31 cellular contexts compared by ENCODE assay signal in genomic region chr19:35619290-35619923, GRCh38. TPM values are rescaled to one million over a fixed set of nuclear protein-coding genes. Genes with fewer than 3 reads are reported as not detected.
"Had no signal": no experiment of that assay in that cellular context is flagged by ENCODE, and none has a peak within 500 bp of the region (broad histone marks: within the 10 kb centered on the region; RNA-seq: fewer than 3 reads in every experiment).

No MANE protein-coding gene starts in this region.

- H3K4me3 ChIP-seq: stomach, suprapubic skin, testis, thoracic aorta, thyroid gland, tibial artery, tibial nerve, transverse colon, upper lobe of left lung, upper lobe of right lung, uterus, vagina had no signal

- H3K4me1 Mint-ChIP-seq: stimulated activated memory B cell treated with anti-CD40 and anti-IgM and Interleukin-4, amounts not matched to agents 10 μg/mL and 1 μg/mL and 100 μg/mL, for 72 hours; stimulated activated naive CD8-positive, alpha-beta T cell treated with anti-CD3 and anti-CD28 coated beads, Interleukin-15, amount 100 ng/mL, for 72 hours had no signal

- ATAC-seq: stimulated activated memory B cell treated with anti-CD40 and anti-IgM and Interleukin-4, amounts not matched to agents 10 μg/mL and 1 μg/mL and 100 μg/mL, for 72 hours; stimulated activated naive B cell treated with anti-CD40 and anti-IgM and Interleukin-4, amounts not matched to agents 10 μg/mL and 1 μg/mL and 100 μg/mL, for 72 hours; stimulated activated naive CD8-positive, alpha-beta T cell treated with anti-CD3 and anti-CD28 coated beads, Interleukin-15, amount 100 ng/mL, for 72 hours; stimulated activated naive CD8-positive, alpha-beta T cell treated with anti-CD3 and anti-CD28 coated beads, Interleukin-15, Interleukin-2, amounts not matched to agents 100 U/mL and 50 U/mL, for 24 hours; upper lobe of right lung had no signal

- H3K27ac ChIP-seq: stomach, suprapubic skin, testis, thoracic aorta, thyroid gland, tibial artery, tibial nerve, transverse colon, upper lobe of left lung, upper lobe of right lung, uterus, vagina had no signal

- H3K9me3 ChIP-seq: stomach, suprapubic skin, testis, thoracic aorta, thyroid gland, tibial artery, tibial nerve, transverse colon, upper lobe of left lung, upper lobe of right lung, uterus, vagina had no signal

- H3K27ac Mint-ChIP-seq: stimulated activated memory B cell treated with anti-CD40 and anti-IgM and Interleukin-4, amounts not matched to agents 10 μg/mL and 1 μg/mL and 100 μg/mL, for 72 hours; stimulated activated naive B cell treated with anti-CD40 and anti-IgM and Interleukin-4, amounts not matched to agents 10 μg/mL and 1 μg/mL and 100 μg/mL, for 72 hours; stimulated activated naive CD8-positive, alpha-beta T cell treated with anti-CD3 and anti-CD28 coated beads, Interleukin-15, amount 100 ng/mL, for 72 hours; stimulated activated naive CD8-positive, alpha-beta T cell treated with anti-CD3 and anti-CD28 coated beads, Interleukin-15, Interleukin-2, amounts not matched to agents 100 ng/mL and 50 ng/mL, for 24 hours; type B pancreatic cell had no signal

- H3K9me3 Mint-ChIP-seq: stimulated activated memory B cell treated with anti-CD40 and anti-IgM and Interleukin-4, amounts not matched to agents 10 μg/mL and 1 μg/mL and 100 μg/mL, for 72 hours; stimulated activated naive B cell treated with anti-CD40 and anti-IgM and Interleukin-4, amounts not matched to agents 10 μg/mL and 1 μg/mL and 100 μg/mL, for 72 hours; stimulated activated naive CD8-positive, alpha-beta T cell treated with anti-CD3 and anti-CD28 coated beads, Interleukin-15, amount 100 ng/mL, for 72 hours; stimulated activated naive CD8-positive, alpha-beta T cell treated with anti-CD3 and anti-CD28 coated beads, Interleukin-15, Interleukin-2, amounts not matched to agents 100 ng/mL and 50 ng/mL, for 24 hours; type B pancreatic cell had no signal

- H3K4me3 Mint-ChIP-seq: stimulated activated memory B cell treated with anti-CD40 and anti-IgM and Interleukin-4, amounts not matched to agents 10 μg/mL and 1 μg/mL and 100 μg/mL, for 72 hours; stimulated activated naive B cell treated with anti-CD40 and anti-IgM and Interleukin-4, amounts not matched to agents 10 μg/mL and 1 μg/mL and 100 μg/mL, for 72 hours; stimulated activated naive CD8-positive, alpha-beta T cell treated with anti-CD3 and anti-CD28 coated beads, Interleukin-15, amount 100 ng/mL, for 72 hours; stimulated activated naive CD8-positive, alpha-beta T cell treated with anti-CD3 and anti-CD28 coated beads, Interleukin-15, Interleukin-2, amounts not matched to agents 100 ng/mL and 50 ng/mL, for 24 hours; type B pancreatic cell had no signal

- H3K36me3 Mint-ChIP-seq: type B pancreatic cell had no signal

- H3K27me3 ChIP-seq: stomach, suprapubic skin, testis, thyroid gland, tibial artery, tibial nerve, transverse colon, upper lobe of left lung, upper lobe of right lung, uterus, vagina had no signal

- H3K36me3 ChIP-seq: thoracic aorta, thyroid gland, transverse colon, upper lobe of right lung, uterus had no signal

- DNase-seq: stimulated activated CD4-positive, alpha-beta T cell treated with anti-CD3 and anti-CD28 coated beads, Interleukin-2, amount 100 ng/mL, for 48 hours; stimulated activated CD4-positive, alpha-beta T cell treated with anti-CD3 and anti-CD28 coated beads, Interleukin-4, amount 100 ng/mL, for 1 hour; stimulated activated CD4-positive, alpha-beta T cell treated with anti-CD3 and anti-CD28 coated beads, Interleukin-4, amount 100 ng/mL, for 24 hours; stimulated activated CD4-positive, alpha-beta T cell treated with anti-CD3 and anti-CD28 coated beads, Interleukin-4, amount 100 ng/mL, for 4 hours; stimulated activated CD8-positive, alpha-beta memory T cell treated with anti-CD3 and anti-CD28 coated beads, Interleukin-4, amount 100 ng/mL, for 48 hours; stimulated activated naive B cell treated with anti-CD40 and anti-IgM and Interleukin-4, amounts not matched to agents 10 μg/mL and 1 μg/mL and 100 μg/mL, for 72 hours; stimulated activated naive CD4-positive, alpha-beta T cell; stimulated activated naive CD4-positive, alpha-beta T cell treated with Interleukin-2 at 50 U/mL for 16 hours; stimulated activated naive CD8-positive, alpha-beta T cell treated with anti-CD3 and anti-CD28 coated beads, Interleukin-15, amount 100 ng/mL, for 72 hours; stimulated activated naive CD8-positive, alpha-beta T cell treated with anti-CD3 and anti-CD28 coated beads, Interleukin-15, Interleukin-2, amounts not matched to agents 100 U/mL and 50 U/mL, for 24 hours; stomach; substantia nigra; testis; thyroid gland; tibial artery; transverse colon; trophoblast cell; upper lobe of right lung; uterus had no signal

- H3K4me1 ChIP-seq: stomach, suprapubic skin, testis, thyroid gland, tibial artery, tibial nerve, transverse colon, upper lobe of left lung, upper lobe of right lung, uterus, vagina had no signal

RNA-seq across cellular contexts. Expression of gene ETV2, which starts 22.1 kb away (rescaled TPM):
- total RNA-seq: temporal lobe, thoracic aorta, vagina had no signal

RNA-seq across cellular contexts. Expression of gene PMIS2, which starts 33.4 kb away (rescaled TPM):
- total RNA-seq: stomach, subcutaneous adipose tissue, suprapubic skin, temporal lobe, thoracic aorta, thyroid gland, tibial nerve, transverse colon, upper lobe of left lung, upper lobe of right lung, ureter, urinary bladder, uterus, vagina had no signal
